ENCODE assay signal across 8 cellular contexts in genomic region chr7:73557397-73558257, GRCh38. TPM values are rescaled to one million over a fixed set of nuclear protein-coding genes. Genes with fewer than 3 reads are reported as not detected.
DNase-seq lines count a peak whose midpoint lies in the region; ATAC-seq and TF ChIP-seq lines count a peak whose summit lies in the region.

TSS of gene BCL7B (minus strand) at chr7:73557690. CDS start at chr7:73557578, 112 bp downstream.

- peak within 1 kb of the TSS; percentile 99 for H3K4me2 ChIP-seq in OCI-LY7 (ENCODE audit: low read length)

- peak within 1 kb of the TSS; percentile 90 for H3K4me3 Mint-ChIP-seq in activated T-cell treated with anti-CD3 and anti-CD28 coated beads, Interleukin-2, amount 50 U/mL, for 24 hours

- peak within 1 kb of the TSS; percentile 90 for H3K9ac ChIP-seq in muscle layer of colon (ENCODE audit: low read length)

- H3K9me3 ChIP-seq in OCI-LY7 (ENCODE audit: low read length) (no peaks in the 10 kb centered on the region), muscle layer of colon (ENCODE audit: low read length) (no peaks in the 10 kb centered on the region)

- BruUV-seq in OCI-LY7 (replicated peaks; lab: Mats Ljungman, UMichigan): TSS peak; percentile 78

- H3K27ac ChIP-seq in OCI-LY7 (ENCODE audit: low read depth, low read length, poor library complexity, severe bottlenecking) (peak within 1 kb of the TSS; percentile 85), muscle layer of colon (ENCODE audit: low read depth, low read length) (peak within 1 kb of the TSS; percentile 82)

- H3K9me3 Mint-ChIP-seq in activated T-cell treated with anti-CD3 and anti-CD28 coated beads, Interleukin-2, amount 50 U/mL, for 24 hours: no peaks in the 10 kb centered on the region

- peaks cover 42% of the 10 kb centered on the region for H3K4me1 Mint-ChIP-seq in activated T-cell treated with anti-CD3 and anti-CD28 coated beads, Interleukin-2, amount 50 U/mL, for 24 hours (ENCODE audit: low read depth)

- H3K9me2 ChIP-seq in OCI-LY7 (ENCODE audit: insufficient read depth, low read length): no peaks in the 10 kb centered on the region

- TF ChIP-seq CTCF in OCI-LY7 (conservative IDR thresholded peaks at IDR 0.05; ENCODE audit: low read length): no peak

- H3K27me3 Mint-ChIP-seq in activated T-cell treated with anti-CD3 and anti-CD28 coated beads, Interleukin-2, amount 50 U/mL, for 24 hours: no peaks in the 10 kb centered on the region

- CTCF ChIA-PET in OCI-LY7 (lab: Charles Lee; ENCODE audit: unreplicated experiment): no interaction called here

- H3K79me2 ChIP-seq in OCI-LY7 (ENCODE audit: insufficient read depth, low read depth, low read length): peaks cover 36% of the 10 kb centered on the region

- POLR2A ChIA-PET in OCI-LY7 (lab: Charles Lee): interaction anchor here (0.5 to 1.9 kb wide), 5 partner anchors 30 to 1100 kb away, joined by 3 to 9 read pairs (median 4); partner anchors contain the start of genes BAZ1B and GTF2I

- intact Hi-C loops in OCI-LY7 (cut with micrococcal nuclease; ENCODE audit: unreplicated experiment): loop anchor here (1.0 kb wide), 3 partner anchors 21 to 35 kb away; partner anchors contain the start of genes BAZ1B and TBL2

- H2AFZ ChIP-seq in OCI-LY7 (ENCODE audit: low read length): peak within 1 kb of the TSS; percentile 66

- H3K4me3 ChIP-seq in OCI-LY7 (ENCODE audit: low read depth, low read length, poor library complexity, severe bottlenecking) (peak within 1 kb of the TSS; percentile 91), muscle layer of colon (ENCODE audit: low read depth in 1 of 2, low read length in 2 of 2) (peak within 1 kb of the TSS; percentile 95 to 98)

- DNase-seq in CD1c-positive myeloid dendritic cell (ENCODE audit: extremely low spot score) (peak; percentile 93), GM19240 (ENCODE audit: insufficient read length, low spot score) (peak; percentile 87), OCI-LY7 (ENCODE audit: low spot score) (peak; percentile 86)
- DNase-seq in activated T-cell treated with anti-CD3 and anti-CD28 coated beads, Interleukin-2, amount 50 U/mL, for 24 hours: peak; percentile 89
- DNase-seq in stimulated activated CD8-positive, alpha-beta memory T cell treated with anti-CD3 and anti-CD28 coated beads, Interleukin-7, amount 100 ng/mL, for 1 hour (ENCODE audit: low read depth in 2 of 2): peak; percentile 52 to 53

- H3K36me3 Mint-ChIP-seq in activated T-cell treated with anti-CD3 and anti-CD28 coated beads, Interleukin-2, amount 50 U/mL, for 24 hours (ENCODE audit: low read depth): peaks cover 37% of the 10 kb centered on the region

- H3K27ac Mint-ChIP-seq in activated T-cell treated with anti-CD3 and anti-CD28 coated beads, Interleukin-2, amount 50 U/mL, for 24 hours: peak within 1 kb of the TSS; percentile 96

- H3K36me3 ChIP-seq in OCI-LY7 (ENCODE audit: insufficient read depth, low read length) (peaks cover 25% of the 10 kb centered on the region), muscle layer of colon (ENCODE audit: insufficient read depth, low read length) (peaks cover 10% of the 10 kb centered on the region)

- peaks cover 19% of the 10 kb centered on the region for H3K4me1 ChIP-seq in OCI-LY7 (ENCODE audit: insufficient read depth, low read length, poor library complexity, severe bottlenecking)
- H3K4me1 ChIP-seq in muscle layer of colon (ENCODE audit: insufficient read depth, low read length): peaks cover 23% of the 10 kb centered on the region

- no peaks in the 10 kb centered on the region for H3K27me3 ChIP-seq in muscle layer of colon (ENCODE audit: control insufficient read depth in 1 of 2, insufficient read depth in 2 of 2, low read length in 2 of 2)

- peaks cover 6% of the 10 kb centered on the region; the same call in 1 of the 2 replicates for H4K20me1 ChIP-seq in OCI-LY7 (ENCODE audit: insufficient read depth, low read length)

- ATAC-seq in HG03460 (IDR thresholded peaks at IDR 0.05; ENCODE audit: unreplicated experiment): peak; percentile 44
- peak; percentile 63 for ATAC-seq in esophagus mucosa

RNA-seq across cellular contexts. Expression of gene BCL7B, which starts in this region (rescaled TPM):
- total RNA-seq in OCI-LY7 (2014; rRNA removed; shearing (Covaris generic)): 27.7 and 31.7 TPM in 2 replicates
- 47.1 and 51.7 TPM in 2 replicates for total RNA-seq in OCI-LY7 (2022)
- 34.8 TPM for total RNA-seq in esophagus mucosa

Comparison
In these comparisons a context has a peak if more than half of its experiments do, and no peak if none do; other contexts are left out.
1. Peak in every context shown above with its lines: DNase-seq, ATAC-seq, H3K4me3 ChIP-seq and H3K27ac ChIP-seq.